In the genomic region with DNA sequence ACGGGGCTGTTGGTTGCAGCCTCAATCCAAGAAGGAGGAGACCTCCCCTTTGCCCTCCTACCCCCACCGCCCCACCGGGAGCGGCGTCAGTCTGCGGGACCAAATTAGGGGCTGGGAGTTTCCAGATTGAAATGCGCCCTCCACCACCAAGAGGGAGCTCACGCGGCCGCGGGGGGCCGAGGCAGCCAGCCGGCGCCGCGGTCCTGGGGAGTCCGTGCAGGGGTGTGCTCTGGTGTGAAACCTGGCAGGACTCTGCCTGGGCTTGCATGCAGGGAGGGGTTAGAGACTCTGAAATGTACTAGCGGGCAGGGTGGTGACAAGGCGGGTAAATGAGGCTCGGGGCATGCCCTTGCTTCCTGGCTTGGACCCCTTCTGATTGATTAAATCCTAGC, we compare ENCODE assay signal across 9 cellular contexts. TPM values are rescaled to one million over a fixed set of nuclear protein-coding genes. Genes with fewer than 3 reads are reported as not detected.
DNase-seq lines count a peak whose midpoint lies in the region; ATAC-seq lines count a peak whose summit lies in the region.
"Had no signal": no experiment of that assay in that cellular context is flagged by ENCODE, and none has a peak within 500 bp of the region (broad histone marks: within the 10 kb centered on the region; RNA-seq: fewer than 3 reads in every experiment).

No MANE protein-coding gene starts in this region.

- intact Hi-C loops in Right ventricle myocardium inferior (cut with DNase I) (loop anchor here (10.0 kb wide), 1 partner anchor 136 kb away; no protein-coding TSS in a partner anchor), cardiac septum (cut with DNase I) (no loop called here), aorta (cut with DNase I) (no loop called here)

- peak; percentile 40 for ATAC-seq in Right ventricle myocardium inferior
- ATAC-seq in aorta (ENCODE audit: low FRiP score) = peak; percentile 40
- no peak for ATAC-seq in GM18909 (IDR thresholded peaks at IDR 0.05; ENCODE audit: poor library complexity, unreplicated experiment)
- ATAC-seq in GM21529 (IDR thresholded peaks at IDR 0.05; ENCODE audit: unreplicated experiment) = no peak

- peaks cover 47% of the 10 kb centered on the region for H3K27me3 Mint-ChIP-seq in activated T-cell treated with anti-CD3 and anti-CD28 coated beads, Interleukin-2, amount 50 U/mL, for 24 hours

- H3K4me1 ChIP-seq in mononuclear cell (ENCODE audit: insufficient read depth, low read length) = peaks cover 11% of the 10 kb centered on the region
- H3K4me1 ChIP-seq in aorta (ENCODE audit: control insufficient read depth in 1 of 2, insufficient read depth in 2 of 2, low read length in 2 of 2) = no peaks in the 10 kb centered on the region

- H3K4me1 Mint-ChIP-seq in activated T-cell treated with anti-CD3 and anti-CD28 coated beads, Interleukin-2, amount 50 U/mL, for 24 hours (ENCODE audit: low read depth) = no peaks in the 10 kb centered on the region

- no peak overlapping the region for H3K4me3 Mint-ChIP-seq in activated T-cell treated with anti-CD3 and anti-CD28 coated beads, Interleukin-2, amount 50 U/mL, for 24 hours

- H3K9me3 ChIP-seq in mononuclear cell (ENCODE audit: low read depth, low read length) (no peaks in the 10 kb centered on the region), aorta (ENCODE audit: control insufficient read depth, low read length) (no peaks in the 10 kb centered on the region)

- no peak for DNase-seq in Right ventricle myocardium inferior (ENCODE audit: missing footprints)
- DNase-seq in cardiac septum (ENCODE audit: low spot score) = no peak
- no peak for DNase-seq in epithelial cell of prostate (ENCODE audit: low read depth, low spot score)
- no peak for DNase-seq in aorta
- no peak for DNase-seq in activated T-cell treated with anti-CD3 and anti-CD28 coated beads, Interleukin-2, amount 50 U/mL, for 24 hours
- DNase-seq: naive B cell had no signal

- H3K27ac Mint-ChIP-seq in activated T-cell treated with anti-CD3 and anti-CD28 coated beads, Interleukin-2, amount 50 U/mL, for 24 hours = no peak overlapping the region
- H3K27ac Mint-ChIP-seq: naive B cell had no signal

- H3K27me3 ChIP-seq in mononuclear cell (ENCODE audit: insufficient read depth, low read length) = peaks cover 25% of the 10 kb centered on the region
- H3K27me3 ChIP-seq in aorta (ENCODE audit: control insufficient read depth in 1 of 2, insufficient read depth in 2 of 2, low read length in 1 of 2) = no peaks in the 10 kb centered on the region

- H3K9me3 Mint-ChIP-seq in activated T-cell treated with anti-CD3 and anti-CD28 coated beads, Interleukin-2, amount 50 U/mL, for 24 hours = peaks cover 2% of the 10 kb centered on the region

- H3K27ac ChIP-seq in epithelial cell of prostate (peak overlapping the region; percentile 68), aorta (ENCODE audit: low read depth in 1 of 2, low read length in 2 of 2) (no peak overlapping the region)

- no peaks in the 10 kb centered on the region for H3K36me3 Mint-ChIP-seq in activated T-cell treated with anti-CD3 and anti-CD28 coated beads, Interleukin-2, amount 50 U/mL, for 24 hours (ENCODE audit: low read depth)

- WGBS in aorta, 2 donors = 0 to 1% methylated on average over 20 of the region's 20 CpGs

- H3K4me3 ChIP-seq in mononuclear cell (ENCODE audit: low read length) (peak overlapping the region; percentile 41), aorta (ENCODE audit: low read length in 2 of 2) (peak overlapping the region in 1 of 2 donors; percentile 47)

- no peaks in the 10 kb centered on the region for H3K36me3 ChIP-seq in aorta (ENCODE audit: control insufficient read depth in 1 of 2, insufficient read depth in 2 of 2, low read length in 1 of 2)

RNA-seq across cellular contexts. Expression of a gene that starts 1.0 kb away (rescaled TPM):
- total RNA-seq in Right ventricle myocardium inferior = 23.8 TPM
- 7.1 TPM for total RNA-seq in cardiac septum
- total RNA-seq in mononuclear cell = 5.1 TPM
- 1 to 10 TPM in 1 of 2 donors, under 1 TPM in 1; 0.84 to 1.5 TPM for total RNA-seq in aorta
- under 1 TPM in 1 of 2 donors, not detected in 1; 0.25 TPM for polyA plus RNA-seq in aorta

Comparison
In these comparisons a context has a peak if more than half of its experiments do, and no peak if none do; other contexts are left out.
1. ATAC-seq: peak in Right ventricle myocardium inferior (single experiment) and aorta (single experiment); none in GM18909 (single experiment) and GM21529 (single experiment).